ENCODE assay signal across 8 cellular contexts in the genomic region with DNA sequence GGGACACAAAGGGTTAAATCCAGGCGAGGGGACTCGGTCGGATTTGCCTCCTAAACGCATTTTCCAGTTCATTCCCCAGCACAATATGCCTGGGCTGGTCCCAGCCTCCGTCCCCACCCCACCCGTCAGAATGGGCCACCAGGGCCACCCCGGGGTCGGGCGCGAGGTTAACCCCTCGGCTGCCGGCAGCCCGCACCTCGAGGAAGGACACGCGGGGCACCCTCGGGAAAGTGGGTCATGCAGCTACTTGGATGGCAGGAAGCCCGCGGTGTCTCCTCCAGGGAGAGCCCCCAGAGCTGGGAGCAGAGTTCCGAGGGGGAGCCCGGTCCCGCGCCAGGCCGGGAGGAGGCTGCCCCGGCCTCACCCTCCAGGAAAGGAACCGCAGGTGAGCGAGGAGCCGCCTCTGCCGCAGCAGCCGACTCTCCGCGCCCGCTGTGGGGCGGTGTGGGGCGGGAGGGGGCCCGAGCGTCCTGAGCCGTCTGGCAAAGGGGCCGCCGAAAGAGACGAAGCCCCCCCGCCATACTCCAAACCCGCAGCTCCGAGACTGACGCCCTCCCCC. TPM values are rescaled to one million over a fixed set of nuclear protein-coding genes. Genes with fewer than 3 reads are reported as not detected.
DNase-seq lines count a peak whose midpoint lies in the region; ATAC-seq and TF ChIP-seq lines count a peak whose summit lies in the region.

No MANE protein-coding gene starts in this region.

- H3K36me3 ChIP-seq in Panc1 (ENCODE audit: control insufficient read depth, insufficient read depth, low read length), result no peaks in the 10 kb centered on the region; the same call in 1 of the 2 replicates
- H3K36me3 ChIP-seq in mesenchymal stem cell (ENCODE audit: control insufficient read depth in 1 of 2, insufficient read depth in 2 of 2, low read depth in 1 of 2, low read length in 2 of 2), result peaks cover 0 to 6% of the 10 kb centered on the region in 2 experiments
- no peaks in the 10 kb centered on the region for H3K36me3 ChIP-seq in urinary bladder (ENCODE audit: insufficient read depth)

- H4K8ac ChIP-seq in mesenchymal stem cell (ENCODE audit: low read length), result peak overlapping the region; percentile 31

- H3K9me3 ChIP-seq in Panc1 (ENCODE audit: control insufficient read depth, insufficient read depth, low read depth, low read length) (no peaks in the 10 kb centered on the region), mesenchymal stem cell (ENCODE audit: control insufficient read depth, low read length) (no peaks in the 10 kb centered on the region)

- H3K27me3 ChIP-seq in Panc1 (ENCODE audit: control insufficient read depth, insufficient read depth, low read length), result peaks cover 6% of the 10 kb centered on the region
- H3K27me3 ChIP-seq in mesenchymal stem cell (ENCODE audit: control insufficient read depth in 1 of 2, insufficient read depth in 1 of 2, low read length in 2 of 2), result no peaks in the 10 kb centered on the region

- no peak overlapping the region for H2BK5ac ChIP-seq in mesenchymal stem cell (ENCODE audit: low read depth, low read length, poor library complexity, severe bottlenecking)

- H4K91ac ChIP-seq in mesenchymal stem cell (ENCODE audit: low read length), result peak overlapping the region; percentile 23

- H3K27ac ChIP-seq in Panc1 (ENCODE audit: low read length) (no peak overlapping the region), mesenchymal stem cell (ENCODE audit: low read length, poor library complexity, severe bottlenecking) (no peak overlapping the region), urinary bladder (ENCODE audit: low read depth) (peak overlapping the region; percentile 70)

- peak overlapping the region; percentile 98 for H3K4me2 ChIP-seq in mesenchymal stem cell (ENCODE audit: low read length, poor library complexity, severe bottlenecking)

- CTCF ChIA-PET in Panc1 (lab: Charles Lee), result interaction anchor here (1.0 kb wide), 1 partner anchor 381 kb away, joined by 3 read pairs; no protein-coding TSS in a partner anchor

- H3K23ac ChIP-seq in mesenchymal stem cell (ENCODE audit: low read length in 2 of 2), result peak overlapping the region in 1 of 2 experiments; percentile 50

- H2AFZ ChIP-seq in mesenchymal stem cell (ENCODE audit: low read depth, low read length), result no peak overlapping the region

- in situ Hi-C loops in Panc1 (cut with HindIII; ENCODE audit: low pct_unique_long_range_greater_than_20kb, low sequenced_read_pairs), result no loop called here

- peak overlapping the region; percentile 51 to 65 for H3K4me3 ChIP-seq in Panc1 (ENCODE audit: low read depth in 2 of 2, low read length in 2 of 2)
- H3K4me3 ChIP-seq in mesenchymal stem cell (ENCODE audit: insufficient read depth in 1 of 2, low read depth in 1 of 2, low read length in 2 of 2), result peak overlapping the region; percentile 79 to 83
- H3K4me3 ChIP-seq in urinary bladder (ENCODE audit: low read depth, low read length), result peak overlapping the region; percentile 80

- H3K14ac ChIP-seq in mesenchymal stem cell (ENCODE audit: low read length in 2 of 2), result peak overlapping the region in 1 of 2 experiments; percentile 46

- peak; percentile 14 for DNase-seq in activated naive CD4-positive, alpha-beta T cell treated with Interleukin-2 at 50 U/mL for 16 hours
- DNase-seq in activated naive CD4-positive, alpha-beta T cell treated with anti-CD3 and anti-CD28 coated beads, Interleukin-2, amount 50 U/mL, for 16 hours, result no peak
- no peak for DNase-seq in Panc1 (ENCODE audit: low read depth, low spot score)
- peak; percentile 28 for DNase-seq in dermis blood vessel endothelial cell
- DNase-seq in mesenchymal stem cell, result peak; percentile 27
- DNase-seq in SW480 (ENCODE audit: low spot score), result no peak
- DNase-seq in NCI-H1694 (lab: John Stamatoyannopoulos, UW), result no peak

- peaks cover 42% of the 10 kb centered on the region for H3K79me1 ChIP-seq in mesenchymal stem cell (replicated peaks; ENCODE audit: low read length, poor library complexity, severe bottlenecking)

- H2BK12ac ChIP-seq in mesenchymal stem cell (ENCODE audit: low read length in 2 of 2), result peak overlapping the region in 1 of 2 experiments; percentile 39

- no TSS peak for BruUV-seq in Panc1 (replicated peaks; lab: Mats Ljungman, UMichigan)

- peak overlapping the region; percentile 34 for H2BK15ac ChIP-seq in mesenchymal stem cell (ENCODE audit: low read depth, poor library complexity, severe bottlenecking)

- WGBS in mesenchymal stem cell, result under 1% methylated on average over 28 of the region's 45 CpGs
- under 1% methylated on average over 45 of the region's 45 CpGs for WGBS in urinary bladder

- POLR2A ChIA-PET in Panc1 (lab: Charles Lee), result no interaction called here

- H2BK120ac ChIP-seq in mesenchymal stem cell (ENCODE audit: low read depth, low read length), result no peak overlapping the region

- H3K18ac ChIP-seq in mesenchymal stem cell (ENCODE audit: low read depth in 1 of 2, low read length in 2 of 2), result peak overlapping the region in 1 of 2 experiments; percentile 47

- no peak for ATAC-seq in Panc1

- H3K9ac ChIP-seq in mesenchymal stem cell (ENCODE audit: low read length), result peak overlapping the region; percentile 81

- intact Hi-C loops in Panc1 (cut with micrococcal nuclease; ENCODE audit: unreplicated experiment), result loop anchor here (2.0 to 10.0 kb wide), 3 partner anchors 59 to 377 kb away; no protein-coding TSS in a partner anchor

- H3K4me1 ChIP-seq in Panc1 (ENCODE audit: control insufficient read depth, insufficient read depth, low read length), result peaks cover 15% of the 10 kb centered on the region
- peaks cover 21% of the 10 kb centered on the region for H3K4me1 ChIP-seq in mesenchymal stem cell (ENCODE audit: control insufficient read depth, insufficient read depth, low read depth, low read length)
- H3K4me1 ChIP-seq in urinary bladder (ENCODE audit: insufficient read depth), result no peaks in the 10 kb centered on the region

- peak overlapping the region in 1 of 2 experiments; percentile 9 for H3K4ac ChIP-seq in mesenchymal stem cell (ENCODE audit: low read depth in 1 of 2, low read length in 2 of 2)

- peak; percentile 69 for TF ChIP-seq CTCF in Panc1 (IDR thresholded peaks at IDR 0.05)

- H2AK5ac ChIP-seq in mesenchymal stem cell (ENCODE audit: low read length, severe bottlenecking), result no peak overlapping the region

RNA-seq across cellular contexts. Expression of gene NECTIN1, which starts 1.4 kb away (rescaled TPM):
- total RNA-seq in Panc1 (2021; ENCODE audit: unreplicated experiment), result 14.6 TPM
- polyA plus RNA-seq in Panc1 (2012; ENCODE audit: insufficient read length), result 12.0 TPM
- 3.1 and 7.5 TPM in 2 replicates for total RNA-seq in dermis blood vessel endothelial cell
- polyA plus RNA-seq in mesenchymal stem cell (2013, experiment 1 of 2), result 9.7 TPM
- 10.0 TPM for polyA plus RNA-seq in mesenchymal stem cell (2013, experiment 2 of 2)
- 18.1 TPM for total RNA-seq in urinary bladder
- 17.6 TPM for polyA plus RNA-seq in urinary bladder

Comparison
In these comparisons a context has a peak if more than half of its experiments do, and no peak if none do; other contexts are left out.
1. DNase-seq: peak in activated naive CD4-positive, alpha-beta T cell treated with Interleukin-2 at 50 U/mL for 16 hours (single experiment), dermis blood vessel endothelial cell (single experiment) and mesenchymal stem cell (single experiment); none in activated naive CD4-positive, alpha-beta T cell treated with anti-CD3 and anti-CD28 coated beads, Interleukin-2, amount 50 U/mL, for 16 hours (single experiment), Panc1 (single experiment), SW480 (single experiment) and NCI-H1694 (single experiment).
2. Peak in every context shown above with its lines, with median percentiles within 50 percentile points of each other: H3K4me3 ChIP-seq.